In genomic region chr14:91291786-91292405, GRCh38 we compare ENCODE assay signal across 1 cellular context.
TF ChIP-seq lines count a peak whose summit lies in the region.

No MANE protein-coding gene starts in this region.

TF ChIP-seq in SK-N-SH treated with all-trans-retinoic acid at 6 μM for 48 hours, 23 proteins besides CTCF, POLR2A, EP300 and RAD21:
- no peak for TF ChIP-seq ARNTL (CRISPR knock-in tag; IDR thresholded peaks at IDR 0.05; ENCODE audit: borderline replicate concordance, low read depth)
- no peak for TF ChIP-seq BACH2 (CRISPR knock-in tag; IDR thresholded peaks at IDR 0.05; ENCODE audit: borderline replicate concordance)
- TF ChIP-seq ZNF8 (CRISPR knock-in tag; IDR thresholded peaks at IDR 0.05) = no peak
- no peak for TF ChIP-seq SNAI2 (CRISPR knock-in tag; IDR thresholded peaks at IDR 0.05)
- TF ChIP-seq TCF4 (CRISPR knock-in tag; IDR thresholded peaks at IDR 0.05; ENCODE audit: borderline replicate concordance) = no peak
- TF ChIP-seq, protein P1, sequence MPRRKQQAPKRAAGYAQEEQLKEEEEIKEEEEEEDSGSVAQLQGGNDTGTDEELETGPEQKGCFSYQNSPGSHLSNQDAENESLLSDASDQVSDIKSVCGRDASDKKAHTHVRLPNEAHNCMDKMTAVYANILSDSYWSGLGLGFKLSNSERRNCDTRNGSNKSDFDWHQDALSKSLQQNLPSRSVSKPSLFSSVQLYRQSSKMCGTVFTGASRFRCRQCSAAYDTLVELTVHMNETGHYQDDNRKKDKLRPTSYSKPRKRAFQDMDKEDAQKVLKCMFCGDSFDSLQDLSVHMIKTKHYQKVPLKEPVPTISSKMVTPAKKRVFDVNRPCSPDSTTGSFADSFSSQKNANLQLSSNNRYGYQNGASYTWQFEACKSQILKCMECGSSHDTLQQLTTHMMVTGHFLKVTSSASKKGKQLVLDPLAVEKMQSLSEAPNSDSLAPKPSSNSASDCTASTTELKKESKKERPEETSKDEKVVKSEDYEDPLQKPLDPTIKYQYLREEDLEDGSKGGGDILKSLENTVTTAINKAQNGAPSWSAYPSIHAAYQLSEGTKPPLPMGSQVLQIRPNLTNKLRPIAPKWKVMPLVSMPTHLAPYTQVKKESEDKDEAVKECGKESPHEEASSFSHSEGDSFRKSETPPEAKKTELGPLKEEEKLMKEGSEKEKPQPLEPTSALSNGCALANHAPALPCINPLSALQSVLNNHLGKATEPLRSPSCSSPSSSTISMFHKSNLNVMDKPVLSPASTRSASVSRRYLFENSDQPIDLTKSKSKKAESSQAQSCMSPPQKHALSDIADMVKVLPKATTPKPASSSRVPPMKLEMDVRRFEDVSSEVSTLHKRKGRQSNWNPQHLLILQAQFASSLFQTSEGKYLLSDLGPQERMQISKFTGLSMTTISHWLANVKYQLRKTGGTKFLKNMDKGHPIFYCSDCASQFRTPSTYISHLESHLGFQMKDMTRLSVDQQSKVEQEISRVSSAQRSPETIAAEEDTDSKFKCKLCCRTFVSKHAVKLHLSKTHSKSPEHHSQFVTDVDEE (CRISPR knock-in tag; IDR thresholded peaks at IDR 0.05) = no peak
- TF ChIP-seq ZFP3 (CRISPR knock-in tag; IDR thresholded peaks at IDR 0.05) = no peak
- no peak for TF ChIP-seq CSRNP3 (CRISPR knock-in tag; IDR thresholded peaks at IDR 0.05)
- TF ChIP-seq, protein P2, sequence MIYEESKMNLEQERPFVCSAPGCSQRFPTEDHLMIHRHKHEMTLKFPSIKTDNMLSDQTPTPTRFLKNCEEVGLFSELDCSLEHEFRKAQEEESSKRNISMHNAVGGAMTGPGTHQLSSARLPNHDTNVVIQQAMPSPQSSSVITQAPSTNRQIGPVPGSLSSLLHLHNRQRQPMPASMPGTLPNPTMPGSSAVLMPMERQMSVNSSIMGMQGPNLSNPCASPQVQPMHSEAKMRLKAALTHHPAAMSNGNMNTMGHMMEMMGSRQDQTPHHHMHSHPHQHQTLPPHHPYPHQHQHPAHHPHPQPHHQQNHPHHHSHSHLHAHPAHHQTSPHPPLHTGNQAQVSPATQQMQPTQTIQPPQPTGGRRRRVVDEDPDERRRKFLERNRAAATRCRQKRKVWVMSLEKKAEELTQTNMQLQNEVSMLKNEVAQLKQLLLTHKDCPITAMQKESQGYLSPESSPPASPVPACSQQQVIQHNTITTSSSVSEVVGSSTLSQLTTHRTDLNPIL (CRISPR knock-in tag; IDR thresholded peaks at IDR 0.05; ENCODE audit: low read depth) = no peak
- no peak for TF ChIP-seq RARB (CRISPR knock-in tag; IDR thresholded peaks at IDR 0.05)
